ENCODE assay signal across 1 cellular context in the genomic region with DNA sequence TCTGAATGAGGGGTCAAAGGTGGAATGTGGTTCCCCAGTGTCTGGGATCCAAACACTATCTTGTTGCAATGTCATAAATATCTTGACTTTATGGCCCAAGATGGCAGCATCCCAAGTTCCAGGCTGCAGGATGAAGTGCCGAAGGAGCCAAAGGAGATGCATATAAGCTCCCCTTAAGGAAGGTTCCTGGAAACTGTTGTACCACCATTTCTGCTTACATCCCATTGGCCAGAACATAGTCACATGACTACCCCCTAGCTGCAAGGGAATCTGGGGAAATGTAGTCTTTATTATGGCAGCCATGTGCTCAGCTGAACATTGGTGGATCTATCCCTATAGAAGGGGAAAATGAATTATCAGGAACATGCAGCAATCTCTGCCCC.
A peak's percentile ranks its signal among the peaks of the same experiment; 100 is the strongest.
TF ChIP-seq lines count a peak whose summit lies in the region.

No MANE protein-coding gene starts in this region.

TF ChIP-seq in HepG2, 621 proteins besides CTCF, POLR2A, EP300 and RAD21 (continued from another document):
- TF ChIP-seq, protein P1, sequence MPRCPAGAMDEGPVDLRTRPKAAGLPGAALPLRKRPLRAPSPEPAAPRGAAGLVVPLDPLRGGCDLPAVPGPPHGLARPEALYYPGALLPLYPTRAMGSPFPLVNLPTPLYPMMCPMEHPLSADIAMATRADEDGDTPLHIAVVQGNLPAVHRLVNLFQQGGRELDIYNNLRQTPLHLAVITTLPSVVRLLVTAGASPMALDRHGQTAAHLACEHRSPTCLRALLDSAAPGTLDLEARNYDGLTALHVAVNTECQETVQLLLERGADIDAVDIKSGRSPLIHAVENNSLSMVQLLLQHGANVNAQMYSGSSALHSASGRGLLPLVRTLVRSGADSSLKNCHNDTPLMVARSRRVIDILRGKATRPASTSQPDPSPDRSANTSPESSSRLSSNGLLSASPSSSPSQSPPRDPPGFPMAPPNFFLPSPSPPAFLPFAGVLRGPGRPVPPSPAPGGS (CRISPR knock-in tag; IDR thresholded peaks at IDR 0.05) = peak; percentile 42; the same call in 1 of the 2 replicates
- peak; percentile 51; the same call in 1 of the 2 replicates for TF ChIP-seq RAD51 (IDR thresholded peaks at IDR 0.05; ENCODE audit: borderline replicate concordance)
- no peak for TF ChIP-seq MBNL3 (CRISPR knock-in tag; conservative IDR thresholded peaks at IDR 0.05)
- peak; percentile 33; the same call in 1 of the 2 replicates for TF ChIP-seq KAT8 (CRISPR knock-in tag; IDR thresholded peaks at IDR 0.05)
- TF ChIP-seq THAP11 (CRISPR knock-in tag; IDR thresholded peaks at IDR 0.05) = peak; percentile 93
- no peak for TF ChIP-seq ZFY (CRISPR knock-in tag; IDR thresholded peaks at IDR 0.05)
- TF ChIP-seq NFYC (CRISPR knock-in tag; IDR thresholded peaks at IDR 0.05) = peak; percentile 83
- 0 out of 2 replicates have a peak, but pooled peaks have one; percentile 9 for TF ChIP-seq ZSCAN25 (CRISPR knock-in tag; IDR thresholded peaks at IDR 0.05)
- TF ChIP-seq SIX1 (CRISPR knock-in tag; IDR thresholded peaks at IDR 0.05; ENCODE audit: borderline replicate concordance) = no peak
- TF ChIP-seq EHMT2 (IDR thresholded peaks at IDR 0.05; ENCODE audit: borderline replicate concordance, low read depth, low read length) = no peak
- TF ChIP-seq MXI1 (IDR thresholded peaks at IDR 0.05; ENCODE audit: borderline replicate concordance, low read depth, low read length) = peak; percentile 28; the same call in 1 of the 3 replicates
- TF ChIP-seq, protein P2, sequence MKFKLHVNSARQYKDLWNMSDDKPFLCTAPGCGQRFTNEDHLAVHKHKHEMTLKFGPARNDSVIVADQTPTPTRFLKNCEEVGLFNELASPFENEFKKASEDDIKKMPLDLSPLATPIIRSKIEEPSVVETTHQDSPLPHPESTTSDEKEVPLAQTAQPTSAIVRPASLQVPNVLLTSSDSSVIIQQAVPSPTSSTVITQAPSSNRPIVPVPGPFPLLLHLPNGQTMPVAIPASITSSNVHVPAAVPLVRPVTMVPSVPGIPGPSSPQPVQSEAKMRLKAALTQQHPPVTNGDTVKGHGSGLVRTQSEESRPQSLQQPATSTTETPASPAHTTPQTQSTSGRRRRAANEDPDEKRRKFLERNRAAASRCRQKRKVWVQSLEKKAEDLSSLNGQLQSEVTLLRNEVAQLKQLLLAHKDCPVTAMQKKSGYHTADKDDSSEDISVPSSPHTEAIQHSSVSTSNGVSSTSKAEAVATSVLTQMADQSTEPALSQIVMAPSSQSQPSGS (CRISPR knock-in tag; IDR thresholded peaks at IDR 0.05) = no peak
- peak; percentile 31 for TF ChIP-seq YY1 (IDR thresholded peaks at IDR 0.05; ENCODE audit: insufficient read depth, insufficient replicate concordance, low read depth, low read length)
- TF ChIP-seq HCFC1 (IDR thresholded peaks at IDR 0.05; ENCODE audit: low read depth, low read length) = peak; percentile 61; the same call in 1 of the 2 replicates
- TF ChIP-seq, protein P3, sequence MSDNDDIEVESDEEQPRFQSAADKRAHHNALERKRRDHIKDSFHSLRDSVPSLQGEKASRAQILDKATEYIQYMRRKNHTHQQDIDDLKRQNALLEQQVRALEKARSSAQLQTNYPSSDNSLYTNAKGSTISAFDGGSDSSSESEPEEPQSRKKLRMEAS (IDR thresholded peaks at IDR 0.05) = peak; percentile 71
- peak; percentile 67; the same call in 1 of the 2 replicates for TF ChIP-seq MYC (CRISPR knock-in tag; IDR thresholded peaks at IDR 0.05; ENCODE audit: borderline replicate concordance)
- peak; percentile 9; the same call in 1 of the 2 replicates for TF ChIP-seq FOXK1 (CRISPR knock-in tag; IDR thresholded peaks at IDR 0.05; ENCODE audit: borderline replicate concordance, low read depth)
- TF ChIP-seq SOX6 (IDR thresholded peaks at IDR 0.05) = no peak
- TF ChIP-seq SOX6 (CRISPR knock-in tag; IDR thresholded peaks at IDR 0.05) = no peak
- TF ChIP-seq, protein P4, sequence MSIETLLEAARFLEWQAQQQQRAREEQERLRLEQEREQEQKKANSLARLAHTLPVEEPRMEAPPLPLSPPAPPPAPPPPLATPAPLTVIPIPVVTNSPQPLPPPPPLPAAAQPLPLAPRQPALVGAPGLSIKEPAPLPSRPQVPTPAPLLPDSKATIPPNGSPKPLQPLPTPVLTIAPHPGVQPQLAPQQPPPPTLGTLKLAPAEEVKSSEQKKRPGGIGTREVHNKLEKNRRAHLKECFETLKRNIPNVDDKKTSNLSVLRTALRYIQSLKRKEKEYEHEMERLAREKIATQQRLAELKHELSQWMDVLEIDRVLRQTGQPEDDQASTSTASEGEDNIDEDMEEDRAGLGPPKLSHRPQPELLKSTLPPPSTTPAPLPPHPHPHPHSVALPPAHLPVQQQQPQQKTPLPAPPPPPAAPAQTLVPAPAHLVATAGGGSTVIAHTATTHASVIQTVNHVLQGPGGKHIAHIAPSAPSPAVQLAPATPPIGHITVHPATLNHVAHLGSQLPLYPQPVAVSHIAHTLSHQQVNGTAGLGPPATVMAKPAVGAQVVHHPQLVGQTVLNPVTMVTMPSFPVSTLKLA (IDR thresholded peaks at IDR 0.05) = peak; percentile 55; the same call in 1 of the 2 replicates
- peak; percentile 32; the same call in 1 of the 2 replicates for TF ChIP-seq SUZ12 (IDR thresholded peaks at IDR 0.05; ENCODE audit: low read depth, low read length)
- TF ChIP-seq, protein P5, sequence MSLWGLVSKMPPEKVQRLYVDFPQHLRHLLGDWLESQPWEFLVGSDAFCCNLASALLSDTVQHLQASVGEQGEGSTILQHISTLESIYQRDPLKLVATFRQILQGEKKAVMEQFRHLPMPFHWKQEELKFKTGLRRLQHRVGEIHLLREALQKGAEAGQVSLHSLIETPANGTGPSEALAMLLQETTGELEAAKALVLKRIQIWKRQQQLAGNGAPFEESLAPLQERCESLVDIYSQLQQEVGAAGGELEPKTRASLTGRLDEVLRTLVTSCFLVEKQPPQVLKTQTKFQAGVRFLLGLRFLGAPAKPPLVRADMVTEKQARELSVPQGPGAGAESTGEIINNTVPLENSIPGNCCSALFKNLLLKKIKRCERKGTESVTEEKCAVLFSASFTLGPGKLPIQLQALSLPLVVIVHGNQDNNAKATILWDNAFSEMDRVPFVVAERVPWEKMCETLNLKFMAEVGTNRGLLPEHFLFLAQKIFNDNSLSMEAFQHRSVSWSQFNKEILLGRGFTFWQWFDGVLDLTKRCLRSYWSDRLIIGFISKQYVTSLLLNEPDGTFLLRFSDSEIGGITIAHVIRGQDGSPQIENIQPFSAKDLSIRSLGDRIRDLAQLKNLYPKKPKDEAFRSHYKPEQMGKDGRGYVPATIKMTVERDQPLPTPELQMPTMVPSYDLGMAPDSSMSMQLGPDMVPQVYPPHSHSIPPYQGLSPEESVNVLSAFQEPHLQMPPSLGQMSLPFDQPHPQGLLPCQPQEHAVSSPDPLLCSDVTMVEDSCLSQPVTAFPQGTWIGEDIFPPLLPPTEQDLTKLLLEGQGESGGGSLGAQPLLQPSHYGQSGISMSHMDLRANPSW (CRISPR knock-in tag; IDR thresholded peaks at IDR 0.05; ENCODE audit: borderline replicate concordance) = no peak
- TF ChIP-seq CEBPB (IDR thresholded peaks at IDR 0.05; ENCODE audit: borderline replicate concordance, low read depth, low read length) = no peak
- TF ChIP-seq, protein P6, sequence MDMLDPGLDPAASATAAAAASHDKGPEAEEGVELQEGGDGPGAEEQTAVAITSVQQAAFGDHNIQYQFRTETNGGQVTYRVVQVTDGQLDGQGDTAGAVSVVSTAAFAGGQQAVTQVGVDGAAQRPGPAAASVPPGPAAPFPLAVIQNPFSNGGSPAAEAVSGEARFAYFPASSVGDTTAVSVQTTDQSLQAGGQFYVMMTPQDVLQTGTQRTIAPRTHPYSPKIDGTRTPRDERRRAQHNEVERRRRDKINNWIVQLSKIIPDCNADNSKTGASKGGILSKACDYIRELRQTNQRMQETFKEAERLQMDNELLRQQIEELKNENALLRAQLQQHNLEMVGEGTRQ (IDR thresholded peaks at IDR 0.05; ENCODE audit: low read depth, low read length) = peak; percentile 70
- TF ChIP-seq, protein P6 (CRISPR knock-in tag; IDR thresholded peaks at IDR 0.05; ENCODE audit: borderline replicate concordance) = peak; percentile 90; the same call in 1 of the 2 replicates
- 0 out of 2 replicates have a peak, but pooled peaks have one; percentile 56 for TF ChIP-seq GLI4 (CRISPR knock-in tag; IDR thresholded peaks at IDR 0.05; ENCODE audit: borderline replicate concordance)
- TF ChIP-seq NFYB (CRISPR knock-in tag; IDR thresholded peaks at IDR 0.05) = peak; percentile 75
- TF ChIP-seq TGIF2 (CRISPR knock-in tag; IDR thresholded peaks at IDR 0.05) = 0 out of 2 replicates have a peak, but pooled peaks have one; percentile 45
- 0 out of 2 replicates have a peak, but pooled peaks have one; percentile 11 for TF ChIP-seq DMAP1 (CRISPR knock-in tag; IDR thresholded peaks at IDR 0.05)
- TF ChIP-seq ZNF44 (CRISPR knock-in tag; IDR thresholded peaks at IDR 0.05) = 0 out of 2 replicates have a peak, but pooled peaks have one; percentile 46
